21 cellular contexts compared by ENCODE assay signal in the genomic region with DNA sequence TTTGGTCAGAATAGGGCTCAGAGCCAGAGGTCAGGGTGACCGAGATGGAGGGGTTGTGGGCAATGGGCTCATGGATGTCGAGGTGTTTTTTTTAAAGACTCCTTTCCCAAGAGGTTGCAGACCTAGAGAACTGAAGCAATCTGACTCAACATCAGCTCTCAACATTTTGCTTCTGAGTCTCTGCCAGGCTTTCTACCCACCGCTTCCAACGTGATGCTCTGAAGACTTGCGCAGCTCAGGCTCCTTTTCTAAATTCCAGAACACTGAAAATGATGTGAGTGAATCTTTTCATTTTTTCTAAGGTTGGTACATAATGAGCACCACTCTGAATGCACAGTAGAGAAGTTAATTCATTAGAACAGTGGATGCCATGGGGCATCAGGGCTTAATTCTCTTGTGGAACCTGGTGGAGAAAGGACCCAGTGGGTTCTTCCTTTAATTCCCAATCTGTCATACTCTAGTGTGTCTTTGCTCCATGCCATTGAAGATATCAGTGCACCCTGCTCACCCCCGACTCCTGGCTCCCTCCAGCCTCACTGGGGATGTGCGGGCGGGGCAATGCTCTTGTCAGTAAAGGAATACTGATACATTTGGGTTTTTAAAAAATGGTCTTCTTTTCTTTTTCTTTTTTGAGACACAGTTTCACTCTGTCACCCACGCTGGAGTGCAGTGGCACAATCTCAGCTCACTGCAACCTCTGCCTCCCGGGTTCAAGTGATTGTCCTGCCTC. TPM values are rescaled to one million over a fixed set of nuclear protein-coding genes. Genes with fewer than 3 reads are reported as not detected.
"Had no signal": no experiment of that assay in that cellular context is flagged by ENCODE, and none has a peak within 500 bp of the region (broad histone marks: within the 10 kb centered on the region; RNA-seq: fewer than 3 reads in every experiment).

No MANE protein-coding gene starts in this region.

- H3K4me1 Mint-ChIP-seq: memory B cell; naive thymus-derived CD4-positive, alpha-beta T cell had no signal

- ATAC-seq: effector memory CD8-positive, alpha-beta T cell; foreskin keratinocyte; left cardiac atrium; lower lobe of right lung; naive thymus-derived CD4-positive, alpha-beta T cell; upper lobe of right lung had no signal

- H3K79me2 ChIP-seq: hepatocyte had no signal

- H3K27me3 ChIP-seq: esophagus squamous epithelium, foreskin keratinocyte, hepatocyte, right atrium auricular region, sigmoid colon, tibial artery, upper lobe of right lung, vagina had no signal

- H3K4me2 ChIP-seq: hepatocyte had no signal

- H3K9me3 ChIP-seq: esophagus squamous epithelium, left ventricle myocardium inferior, lower lobe of right lung, neutrophil, right atrium auricular region, sigmoid colon, tibial artery, upper lobe of right lung, vagina had no signal

- H3K9me3 Mint-ChIP-seq: dendritic cell treated with granulocyte-macrophage colony-stimulating factor and Interleukin-4, amounts not matched to agents 40 ng/mL and 50 ng/mL, for 4 days; effector memory CD8-positive, alpha-beta T cell; memory B cell; naive thymus-derived CD4-positive, alpha-beta T cell had no signal

- H3K4me3 ChIP-seq: esophagus squamous epithelium, hepatocyte, left ventricle myocardium inferior, lower lobe of right lung, right atrium auricular region, sigmoid colon, skin epidermis, tibial artery, upper lobe of right lung, vagina had no signal

- H3K36me3 Mint-ChIP-seq: memory B cell; naive thymus-derived CD4-positive, alpha-beta T cell had no signal

- H3K4me3 Mint-ChIP-seq: dendritic cell treated with granulocyte-macrophage colony-stimulating factor and Interleukin-4, amounts not matched to agents 40 ng/mL and 50 ng/mL, for 4 days; effector memory CD8-positive, alpha-beta T cell; memory B cell; naive thymus-derived CD4-positive, alpha-beta T cell had no signal

- H3K27ac Mint-ChIP-seq: dendritic cell treated with granulocyte-macrophage colony-stimulating factor and Interleukin-4, amounts not matched to agents 40 ng/mL and 50 ng/mL, for 4 days; effector memory CD8-positive, alpha-beta T cell; memory B cell; naive thymus-derived CD4-positive, alpha-beta T cell had no signal

- H3K27ac ChIP-seq: esophagus squamous epithelium, foreskin keratinocyte, left ventricle myocardium inferior, lower lobe of right lung, neutrophil, right atrium auricular region, upper lobe of right lung, vagina had no signal

- H3K4me1 ChIP-seq: esophagus squamous epithelium, foreskin keratinocyte, left ventricle myocardium inferior, lower lobe of right lung, right atrium auricular region, sigmoid colon, upper lobe of right lung had no signal

- DNase-seq: effector memory CD8-positive, alpha-beta T cell; esophagus squamous epithelium; foreskin keratinocyte; kidney; left cardiac atrium; left ventricle myocardium inferior; lower lobe of right lung; naive thymus-derived CD4-positive, alpha-beta T cell; posterior cingulate gyrus; sigmoid colon; stimulated activated CD4-positive, alpha-beta T cell treated with anti-CD3 and anti-CD28 coated beads, Interleukin-2, amount 100 ng/mL, for 48 hours; stimulated activated naive CD4-positive, alpha-beta T cell treated with Interleukin-2 at 50 U/mL for 16 hours; tibial artery; upper lobe of right lung had no signal

- H3K36me3 ChIP-seq: esophagus squamous epithelium, left ventricle myocardium inferior, lower lobe of right lung, neutrophil, right atrium auricular region, sigmoid colon, tibial artery, upper lobe of right lung, vagina had no signal

RNA-seq across cellular contexts. Expression of a gene that starts 17.0 kb away (rescaled TPM):
- polyA plus RNA-seq: naive thymus-derived CD4-positive, alpha-beta T cell had no signal
